ENCODE assay signal across 9 cellular contexts in genomic region chr3:48561045-48561736, GRCh38. TPM values are rescaled to one million over a fixed set of nuclear protein-coding genes. Genes with fewer than 3 reads are reported as not detected.
DNase-seq lines count a peak whose midpoint lies in the region; ATAC-seq, FAIRE-seq and TF ChIP-seq lines count a peak whose summit lies in the region.
"Had no signal": no experiment of that assay in that cellular context is flagged by ENCODE, and none has a peak within 500 bp of the region (broad histone marks: within the 10 kb centered on the region; RNA-seq: fewer than 3 reads in every experiment).

No MANE protein-coding gene starts in this region.

- WGBS in mesendoderm (ENCODE audit: extremely low coverage, insufficient coverage, low lambda C conversion rate), result no CpG with 5 or more reads among the region's 21 CpGs

- no peaks in the 10 kb centered on the region for H3K36me3 ChIP-seq in mesendoderm (ENCODE audit: control insufficient read depth, insufficient read depth, low read length)

- no peak for TF ChIP-seq POLR2A in GM12892 (IDR thresholded peaks at IDR 0.05; ENCODE audit: low read depth, low read length)

- H3K56ac ChIP-seq in mesendoderm (ENCODE audit: low read length), result peak overlapping the region; percentile 80

- H4K5ac ChIP-seq in mesendoderm (ENCODE audit: low read length), result no peak overlapping the region

- no peak overlapping the region for H3K4ac ChIP-seq in mesendoderm (ENCODE audit: low read depth, low read length)

- no peak overlapping the region for H2AK5ac ChIP-seq in mesendoderm (ENCODE audit: low read length)

- no peak overlapping the region for H2BK5ac ChIP-seq in mesendoderm (ENCODE audit: low read length)

- no peaks in the 10 kb centered on the region for H3K79me1 ChIP-seq in mesendoderm (ENCODE audit: low read length)

- no peak for FAIRE-seq in GM12892 (lab: Jason Lieb, UNC)

- H3K27ac ChIP-seq in coronary artery (peak overlapping the region; percentile 53 to 93), mesendoderm (ENCODE audit: low read depth, low read length) (peak overlapping the region; percentile 5)

- H3K4me3 ChIP-seq in coronary artery (peak overlapping the region; percentile 70), mesendoderm (ENCODE audit: low read length) (no peak overlapping the region)

- no peaks in the 10 kb centered on the region for H3K27me3 ChIP-seq in mesendoderm (ENCODE audit: insufficient read depth, low read length, poor library complexity)

- ATAC-seq in HG02840 (IDR thresholded peaks at IDR 0.05; ENCODE audit: low FRiP score, unreplicated experiment), result no peak

- no peaks in the 10 kb centered on the region for H3K79me2 ChIP-seq in mesendoderm (ENCODE audit: control insufficient read depth, insufficient read depth, low read length)

- peak overlapping the region; percentile 28 for H3K4me2 ChIP-seq in mesendoderm (ENCODE audit: low read length)

- no peak overlapping the region for H2BK120ac ChIP-seq in mesendoderm (ENCODE audit: low read depth, low read length)

- peak; percentile 28 for DNase-seq in GM03348 (ENCODE audit: low spot score)
- peak; percentile 80 for DNase-seq in NCI-H82 (lab: John Stamatoyannopoulos, UW)
- DNase-seq in coronary artery (ENCODE audit: low spot score), result no peak
- DNase-seq in mesendoderm, result peak; percentile 80
- no peak for DNase-seq in NCI-H1092 treated with DMSO at 0.1 percent for 48 hours (lab: John Stamatoyannopoulos, UW)
- DNase-seq in GM12892 (ENCODE audit: insufficient read length), result no peak
- DNase-seq in HT-29 (ENCODE audit: low spot score), result no peak
- DNase-seq: naive B cell had no signal

- no peak overlapping the region for H3K23ac ChIP-seq in mesendoderm (ENCODE audit: low read length)

- no peak overlapping the region for H2BK15ac ChIP-seq in mesendoderm (replicated peaks; ENCODE audit: low read depth)

- H3K18ac ChIP-seq in mesendoderm (ENCODE audit: low read length), result no peak overlapping the region

- no peak overlapping the region for H4K8ac ChIP-seq in mesendoderm (ENCODE audit: low read depth, low read length)

- H3K4me1 ChIP-seq in mesendoderm (ENCODE audit: control insufficient read depth, low read depth, low read length), result peaks cover 2% of the 10 kb centered on the region

- TF ChIP-seq CTCF in coronary artery (IDR thresholded peaks at IDR 0.05), result no peak

- H3K9ac ChIP-seq in mesendoderm (ENCODE audit: low read length), result peak overlapping the region; percentile 49

RNA-seq across cellular contexts. Expression of gene UCN2, which starts 2.4 kb away (rescaled TPM):
- 0.11 TPM for polyA plus RNA-seq in mesendoderm (2013, experiment 1 of 2)
- polyA plus RNA-seq in mesendoderm (2013, experiment 2 of 2), result 0.17 TPM
- not detected for polyA plus RNA-seq in GM12892 (2012; ENCODE audit: missing spikeins)
- not detected in 2 replicates for total RNA-seq in HT-29 (2014; rRNA removed; shearing (Covaris generic))

RNA-seq across cellular contexts. Expression of gene PFKFB4, which starts 4.6 kb away (rescaled TPM):
- polyA plus RNA-seq in mesendoderm (2013, experiment 1 of 2), result 3.7 TPM
- polyA plus RNA-seq in mesendoderm (2013, experiment 2 of 2), result 4.3 TPM
- polyA plus RNA-seq in GM12892 (2012; ENCODE audit: missing spikeins), result 62.9 TPM
- 2.0 and 5.0 TPM in 2 replicates for total RNA-seq in HT-29 (2014; rRNA removed; shearing (Covaris generic))

RNA-seq across cellular contexts. Expression of gene COL7A1, which starts 33.9 kb away (rescaled TPM):
- polyA plus RNA-seq in mesendoderm (2013, experiment 1 of 2), result 2.7 TPM
- 2.5 TPM for polyA plus RNA-seq in mesendoderm (2013, experiment 2 of 2)
- 1.4 TPM for polyA plus RNA-seq in GM12892 (2012; ENCODE audit: missing spikeins)
- total RNA-seq in HT-29 (2014; rRNA removed; shearing (Covaris generic)), result 0.10 and 0.31 TPM in 2 replicates

RNA-seq across cellular contexts. Expression of gene UQCRC1, which starts 48.3 kb away (rescaled TPM):
- 146 TPM for polyA plus RNA-seq in mesendoderm (2013, experiment 1 of 2)
- 152 TPM for polyA plus RNA-seq in mesendoderm (2013, experiment 2 of 2)
- polyA plus RNA-seq in GM12892 (2012; ENCODE audit: missing spikeins), result 188 TPM
- 210 and 212 TPM in 2 replicates for total RNA-seq in HT-29 (2014; rRNA removed; shearing (Covaris generic))

RNA-seq across cellular contexts. Expression of gene SHISA5, which starts 57.2 kb away (rescaled TPM):
- 181 TPM for polyA plus RNA-seq in mesendoderm (2013, experiment 1 of 2)
- polyA plus RNA-seq in mesendoderm (2013, experiment 2 of 2), result 171 TPM
- 32.9 TPM for polyA plus RNA-seq in GM12892 (2012; ENCODE audit: missing spikeins)
- total RNA-seq in HT-29 (2014; rRNA removed; shearing (Covaris generic)), result 83.6 and 85.4 TPM in 2 replicates

Comparison
In these comparisons a context has a peak if more than half of its experiments do, and no peak if none do; other contexts are left out.
1. DNase-seq: peak in GM03348 (single experiment), NCI-H82 (single experiment) and mesendoderm (single experiment); none in coronary artery (single experiment), NCI-H1092 treated with DMSO at 0.1 percent for 48 hours (single experiment), GM12892 (single experiment) and HT-29 (single experiment).